Comparison of ENCODE assay signal across 8 cellular contexts in the genomic region with DNA sequence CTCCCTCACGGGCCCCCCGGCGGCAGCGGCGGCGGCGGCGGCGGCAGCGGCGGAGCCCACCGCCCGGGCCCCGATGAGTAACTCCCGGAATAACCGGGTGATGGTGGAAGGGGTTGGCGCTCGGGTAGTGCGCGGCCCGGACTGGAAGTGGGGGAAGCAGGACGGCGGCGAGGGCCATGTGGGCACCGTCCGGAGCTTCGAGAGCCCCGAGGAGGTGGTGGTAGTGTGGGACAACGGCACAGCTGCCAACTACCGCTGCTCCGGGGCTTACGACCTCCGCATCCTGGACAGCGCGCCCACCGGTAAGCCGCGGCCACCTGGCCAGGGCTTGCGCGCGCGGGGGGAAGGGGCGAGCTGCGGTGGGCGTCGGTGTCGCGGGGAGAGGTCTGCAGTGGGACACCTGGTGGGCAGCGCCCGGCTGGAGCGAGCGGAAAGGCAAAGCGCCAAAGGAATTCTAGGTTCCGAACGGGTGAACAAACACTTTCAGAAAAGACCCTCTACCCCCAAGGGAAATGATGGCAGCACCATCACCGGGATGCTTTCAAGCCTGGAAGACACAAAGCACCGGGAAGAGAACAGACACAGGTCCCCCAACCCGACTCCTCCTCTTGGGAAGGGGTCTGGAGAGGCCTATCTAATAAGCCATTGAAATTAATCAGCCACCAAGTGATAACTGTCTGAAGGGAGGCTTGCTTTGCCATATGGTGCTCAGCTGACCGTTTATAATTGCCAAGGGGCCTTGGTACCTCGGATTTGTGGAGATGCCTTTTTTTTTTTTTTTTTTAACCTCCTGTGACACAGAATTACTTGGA. TPM values are rescaled to one million over a fixed set of nuclear protein-coding genes. Genes with fewer than 3 reads are reported as not detected.
DNase-seq lines count a peak whose midpoint lies in the region; ATAC-seq and TF ChIP-seq lines count a peak whose summit lies in the region.

No MANE protein-coding gene starts in this region.

- H3K36me3 Mint-ChIP-seq in HFFc6 (ENCODE audit: low read depth), result peaks cover 23% of the 10 kb centered on the region

- DNase-seq in NCI-H1436 (lab: John Stamatoyannopoulos, UW), result peak; percentile 3
- DNase-seq in NCI-H1436 treated with DMSO at 0.1 percent for 48 hours (lab: John Stamatoyannopoulos, UW), result no peak
- no peak for DNase-seq in HFFc6
- DNase-seq in NCI-H146 treated with DMSO at 0.1 percent for 48 hours (lab: John Stamatoyannopoulos, UW; ENCODE audit: unreplicated experiment), result peak; percentile 43
- DNase-seq in activated T-cell treated with anti-CD3 and anti-CD28 coated beads, Interleukin-2, amount 50 U/mL, for 48 hours, result peak; percentile 46 to 57
- DNase-seq in ovary, result peak in 4 of 5 donors; percentile 35 to 69 (median 54)
- no peak for DNase-seq in NCI-H2029 treated with DMSO at 0.1 percent for 48 hours (lab: John Stamatoyannopoulos, UW)

- peaks cover 33% of the 10 kb centered on the region for H3K4me1 Mint-ChIP-seq in HFFc6 (ENCODE audit: low read depth)

- peak overlapping the region; percentile 71 for H3K27ac Mint-ChIP-seq in HFFc6

- TF ChIP-seq POLR2A in gastroesophageal sphincter (IDR thresholded peaks at IDR 0.05), result no peak
- TF ChIP-seq POLR2A in ovary (IDR thresholded peaks at IDR 0.05), result no peak

- H3K9me3 ChIP-seq in gastroesophageal sphincter (no peaks in the 10 kb centered on the region), ovary (no peaks in the 10 kb centered on the region)

- peaks cover 10% of the 10 kb centered on the region for H3K9me3 Mint-ChIP-seq in HFFc6

- H3K4me3 ChIP-seq in gastroesophageal sphincter (peak overlapping the region; percentile 86 to 99), ovary (peak overlapping the region; percentile 96)

- H3K27ac ChIP-seq in gastroesophageal sphincter (peak overlapping the region; percentile 90 to 99 (median 93)), ovary (peak overlapping the region; percentile 90 to 98)

- TF ChIP-seq EP300 in gastroesophageal sphincter (IDR thresholded peaks at IDR 0.05) (no peak), ovary (IDR thresholded peaks at IDR 0.05) (no peak)

- H3K27me3 Mint-ChIP-seq in HFFc6 (ENCODE audit: insufficient read depth), result peaks cover 3% of the 10 kb centered on the region; the same call in 1 of the 2 replicates

- intact Hi-C loops in ovary (cut with DNase I), result loop anchor here in 1 of 4 donors (5.0 kb wide), 1 partner anchor 139 kb away; a partner anchor contains a TSS

- H3K4me3 Mint-ChIP-seq in HFFc6, result peak overlapping the region; percentile 90

- H3K36me3 ChIP-seq in gastroesophageal sphincter, result no peaks in the 10 kb centered on the region
- no peaks in the 10 kb centered on the region for H3K36me3 ChIP-seq in ovary

- WGBS in gastroesophageal sphincter (ENCODE audit: low coverage in 1 of 2), 2 donors, result 0 to 8% methylated on average over 4 to 5 of the region's 60 CpGs
- 0 to 1% (median 1%) methylated on average over 44 to 60 of the region's 60 CpGs for whole genome bisulfite sequencing in ovary, 3 donors

- no peaks in the 10 kb centered on the region for H3K27me3 ChIP-seq in gastroesophageal sphincter
- H3K27me3 ChIP-seq in ovary, result no peaks in the 10 kb centered on the region

- H3K4me1 ChIP-seq in gastroesophageal sphincter (peaks cover 0 to 54% (median 6%) of the 10 kb centered on the region in 3 donors), ovary (ENCODE audit: insufficient read depth) (peaks cover 4% of the 10 kb centered on the region)

- peak; percentile 4 for ATAC-seq in gastroesophageal sphincter

- no peak; the same call in 1 of the 2 replicates for TF ChIP-seq CTCF in HFFc6 (IDR thresholded peaks at IDR 0.05)
- TF ChIP-seq CTCF in gastroesophageal sphincter (IDR thresholded peaks at IDR 0.05), result peak in 1 of 4 experiments; percentile 10
- no peak for TF ChIP-seq CTCF in ovary (IDR thresholded peaks at IDR 0.05)

RNA-seq across cellular contexts. Expression of a gene that starts 1.1 kb away (rescaled TPM):
- total RNA-seq in HFFc6 (2021; fragmentation: NEBNext Ultra II Directional; extraction: Animal tissue kit (Norgen Biotek cat#: 25700)), result 10 to 100 TPM; 29.5 to 31.5 (median 30.5) TPM
- total RNA-seq in gastroesophageal sphincter (10 to 100 TPM; 43.7 to 57.7 (median 47.3) TPM), ovary (10 to 100 TPM; 30.9 to 54.8 (median 44.9) TPM)
- polyA plus RNA-seq in ovary, result 10 to 100 TPM; 10.3 to 13.4 TPM

RNA-seq across cellular contexts. Expression of a gene that starts 37.1 kb away (rescaled TPM):
- 1 to 10 TPM; 2.8 to 7.2 (median 4.7) TPM for total RNA-seq in HFFc6 (2021; fragmentation: NEBNext Ultra II Directional; extraction: Animal tissue kit (Norgen Biotek cat#: 25700))
- total RNA-seq in gastroesophageal sphincter (10 to 100 TPM in 1 of 4 donors, 1 to 10 TPM in 3; 4.9 to 18.6 (median 8.5) TPM), ovary (10 to 100 TPM in 3 of 7 donors, 1 to 10 TPM in 4; 4.8 to 14.3 (median 9.5) TPM)
- polyA plus RNA-seq in ovary, result 10 to 100 TPM; 11.2 to 12.8 TPM

Comparison
In these comparisons a context has a peak if more than half of its experiments do, and no peak if none do; other contexts are left out.
1. DNase-seq: peak in NCI-H1436 (single experiment), NCI-H146 treated with DMSO at 0.1 percent for 48 hours (single experiment), activated T-cell treated with anti-CD3 and anti-CD28 coated beads, Interleukin-2, amount 50 U/mL, for 48 hours (2 of 2) and ovary (4 of 5); none in NCI-H1436 treated with DMSO at 0.1 percent for 48 hours (single experiment), HFFc6 (single experiment) and NCI-H2029 treated with DMSO at 0.1 percent for 48 hours (single experiment).